In the genomic region with DNA sequence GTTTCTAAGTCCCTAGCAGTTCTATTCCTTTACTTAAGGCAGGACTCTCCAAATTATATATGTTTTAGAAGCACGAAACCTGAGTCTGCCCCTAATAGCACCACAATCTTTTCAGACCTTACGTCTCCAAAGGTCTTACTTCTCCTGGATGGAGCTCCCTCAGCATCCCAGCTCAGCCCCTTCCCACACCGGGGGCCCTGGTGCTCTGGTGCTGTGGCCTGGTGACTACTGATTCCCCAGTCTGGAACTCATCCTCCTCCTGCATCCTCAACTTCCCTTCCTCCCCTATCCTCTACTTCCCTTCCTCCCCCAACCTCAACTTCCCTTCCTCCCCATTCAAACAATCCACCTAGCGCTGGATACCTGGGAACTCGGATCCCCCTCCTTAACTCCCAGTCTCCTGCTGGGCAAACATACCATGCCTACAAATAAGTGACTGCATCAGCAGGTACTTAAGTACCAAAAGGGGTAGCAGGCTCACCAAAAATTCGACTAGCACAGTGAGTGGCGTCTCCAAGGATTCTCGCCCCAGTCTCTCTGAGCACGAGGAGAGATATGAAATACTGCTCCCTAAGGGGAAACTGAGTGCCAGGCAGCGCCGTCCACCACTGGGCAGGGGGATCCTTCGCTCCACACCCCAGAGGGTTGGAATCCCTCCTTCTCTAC, we compare ENCODE assay signal across 11 cellular contexts. TPM values are rescaled to one million over a fixed set of nuclear protein-coding genes. Genes with fewer than 3 reads are reported as not detected.
DNase-seq lines count a peak whose midpoint lies in the region; TF ChIP-seq lines count a peak whose summit lies in the region.
"Had no signal": no experiment of that assay in that cellular context is flagged by ENCODE, and none has a peak within 500 bp of the region (broad histone marks: within the 10 kb centered on the region; RNA-seq: fewer than 3 reads in every experiment).

No MANE protein-coding gene starts in this region.

- H3K79me2 ChIP-seq in neural cell (replicated peaks; ENCODE audit: insufficient read depth, low read length) = peaks cover 58% of the 10 kb centered on the region

- intact Hi-C loops in A673 (cut with micrococcal nuclease; ENCODE audit: unreplicated experiment) = no loop called here

- CTCF ChIA-PET in A673 (lab: Charles Lee) = no interaction called here

- peak overlapping the region; percentile 21 for H2AFZ ChIP-seq in neural cell (ENCODE audit: low read depth, low read length)

- H4K20me1 ChIP-seq in neural cell (ENCODE audit: insufficient read depth) = no peaks in the 10 kb centered on the region

- peaks cover 9% of the 10 kb centered on the region for H3F3A ChIP-seq in neural cell (ENCODE audit: insufficient read depth, low read length, poor library complexity, severe bottlenecking)

- in situ Hi-C loops in G401 (cut with HindIII; ENCODE audit: low sequenced_read_pairs) = no loop called here

- H3K27me3 ChIP-seq in A673 (replicated peaks; ENCODE audit: insufficient read depth, low read depth, low read length, poor library complexity) (peaks cover 54% of the 10 kb centered on the region), neural cell (ENCODE audit: insufficient read depth, low read depth, low read length) (no peaks in the 10 kb centered on the region)

- H3K4me1 ChIP-seq in A673 (ENCODE audit: insufficient read depth, low read length, poor library complexity, severe bottlenecking) = peaks cover 18% of the 10 kb centered on the region

- TF ChIP-seq EP300 in neural cell (conservative IDR thresholded peaks at IDR 0.05; ENCODE audit: poor library complexity, severe bottlenecking) = no peak

- TF ChIP-seq RAD21 in neural cell (conservative IDR thresholded peaks at IDR 0.05) = no peak

- no peaks in the 10 kb centered on the region for H3K36me3 ChIP-seq in A673 (ENCODE audit: insufficient read depth, low read length, poor library complexity, severe bottlenecking)
- H3K36me3 ChIP-seq in neural cell (ENCODE audit: insufficient read depth, low read length) = no peaks in the 10 kb centered on the region

- no peak for DNase-seq in A673 (ENCODE audit: low spot score)
- peak; percentile 17 for DNase-seq in G401 (ENCODE audit: low spot score)
- no peak for DNase-seq in coronary artery (ENCODE audit: low spot score)
- no peak for DNase-seq in HuH-7 (ENCODE audit: low spot score)
- no peak for DNase-seq in T1000 (lab: John Stamatoyannopoulos, UW)
- DNase-seq in RPMI8226 = no peak
- DNase-seq in EL = no peak
- DNase-seq: activated T-cell treated with anti-CD3 and anti-CD28 coated beads, Interleukin-2, amount 50 U/mL, for 1 hour had no signal

- TF ChIP-seq CTCF in A673 (conservative IDR thresholded peaks at IDR 0.05; ENCODE audit: low read depth, low read length) (no peak), coronary artery (IDR thresholded peaks at IDR 0.05) (no peak), neural cell (IDR thresholded peaks at IDR 0.05; ENCODE audit: poor library complexity, severe bottlenecking) (no peak)

- H3K4me2 ChIP-seq in neural cell (ENCODE audit: low read length) = peak overlapping the region; percentile 98

- no TSS peak for BruUV-seq in A673 (replicated peaks; lab: Mats Ljungman, UMichigan)

- H3K4me3 ChIP-seq in A673 (ENCODE audit: low read depth, low read length, poor library complexity, severe bottlenecking) (peak overlapping the region; percentile 25), coronary artery (peak overlapping the region; percentile 70), neural cell (ENCODE audit: low read length) (peak overlapping the region; percentile 79)

- POLR2A ChIA-PET in A673 (lab: Charles Lee; ENCODE audit: low non-redundant PET) = interaction anchor here (0.5 kb wide), 1 partner anchor 574 kb away, joined by 5 read pairs; no protein-coding TSS in a partner anchor

- no peaks in the 10 kb centered on the region for H3K9me3 ChIP-seq in A673 (ENCODE audit: low read depth, low read length, poor library complexity, severe bottlenecking)
- H3K9me3 ChIP-seq in neural cell (ENCODE audit: low read length) = no peaks in the 10 kb centered on the region

- H3K27ac ChIP-seq in A673 (ENCODE audit: low read depth, low read length, poor library complexity, severe bottlenecking) (no peak overlapping the region), coronary artery (peak overlapping the region; percentile 57 to 73), neural cell (ENCODE audit: low read length) (peak overlapping the region; percentile 98)

- peak overlapping the region; percentile 82 for H3K9ac ChIP-seq in neural cell (ENCODE audit: low read length)

- no peaks in the 10 kb centered on the region for H3K9me2 ChIP-seq in neural cell (ENCODE audit: insufficient read depth, low read length)

TF ChIP-seq in neural cell, 6 proteins besides CTCF, POLR2A, EP300 and RAD21:
- TF ChIP-seq MXI1 (conservative IDR thresholded peaks at IDR 0.05; ENCODE audit: poor library complexity, severe bottlenecking) (no peak), SMC3 (conservative IDR thresholded peaks at IDR 0.05; ENCODE audit: poor library complexity) (no peak), EZH2 (IDR thresholded peaks at IDR 0.05; ENCODE audit: borderline replicate concordance, insufficient read depth, low read length, poor library complexity, severe bottlenecking) (no peak), TAF1 (IDR thresholded peaks at IDR 0.05; ENCODE audit: low read depth) (no peak), POLR2AphosphoS5 (IDR thresholded peaks at IDR 0.05) (no peak), REST (IDR thresholded peaks at IDR 0.05; ENCODE audit: borderline replicate concordance) (no peak)
TF ChIP-seq in neural cell: peak in this region for 0.

RNA-seq across cellular contexts. Expression of gene IGFBPL1, which starts 0.8 kb away (rescaled TPM):
- 0.90 and 0.96 TPM in 2 replicates for total RNA-seq in A673 (2021)
- 1.3 TPM in 1 of 2 replicates, not detected in the other for total RNA-seq in G401 (2014; rRNA removed; shearing (Covaris generic))
- polyA plus RNA-seq in neural cell = 372 and 432 TPM in 2 replicates
- polyA minus RNA-seq in neural cell = 574 and 625 TPM in 2 replicates
- total RNA-seq: ureter had no signal
- polyA plus RNA-seq: liver had no signal

RNA-seq across cellular contexts. Expression of gene ALDH1B1, which starts 30.9 kb away (rescaled TPM):
- 29.0 and 33.1 TPM in 2 replicates for total RNA-seq in A673 (2021)
- 61.8 and 87.4 TPM in 2 replicates for total RNA-seq in G401 (2014; rRNA removed; shearing (Covaris generic))
- 5.8 and 6.6 TPM in 2 replicates for polyA plus RNA-seq in neural cell
- polyA minus RNA-seq in neural cell = 11.2 and 11.6 TPM in 2 replicates

Comparison
In these comparisons a context has a peak if more than half of its experiments do, and no peak if none do; other contexts are left out.
1. H3K4me3 ChIP-seq: peak in every context shown above with its lines; median percentile 79 in neural cell; 70 in coronary artery; 25 in A673.